ENCODE assay signal across 19 cellular contexts in the genomic region with DNA sequence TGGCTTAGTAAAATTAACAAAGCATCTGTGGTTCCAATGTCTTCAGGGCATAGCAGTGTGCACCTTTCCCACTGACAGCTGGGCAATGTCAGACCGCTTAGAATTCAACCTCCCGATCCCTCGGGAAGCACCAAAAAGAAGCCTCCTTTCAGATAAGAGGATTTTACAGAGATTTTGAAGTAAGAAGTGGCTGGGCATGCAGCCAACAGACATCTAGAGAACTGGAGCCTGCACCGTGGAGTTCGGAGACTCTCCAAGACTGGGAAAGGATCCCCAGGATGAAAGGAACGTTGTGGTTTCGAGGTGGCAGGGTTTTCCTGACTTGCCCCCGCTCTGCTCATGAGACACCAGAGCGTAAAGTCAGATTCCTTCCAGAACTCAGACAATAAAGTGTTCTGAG. TPM values are rescaled to one million over a fixed set of nuclear protein-coding genes. Genes with fewer than 3 reads are reported as not detected.
DNase-seq lines count a peak whose midpoint lies in the region; ATAC-seq, FAIRE-seq and TF ChIP-seq lines count a peak whose summit lies in the region.
"Had no signal": no experiment of that assay in that cellular context is flagged by ENCODE, and none has a peak within 500 bp of the region (broad histone marks: within the 10 kb centered on the region; RNA-seq: fewer than 3 reads in every experiment).

No MANE protein-coding gene starts in this region.

- WGBS in heart right ventricle, 2 donors, result 60 to 80% methylated on average over 9 of the region's 9 CpGs

- H3K27ac ChIP-seq in heart right ventricle (no peak overlapping the region), SJCRH30 (no peak overlapping the region)
- H3K27ac ChIP-seq: adrenal gland, left ventricle myocardium inferior had no signal

- H3K36me3 Mint-ChIP-seq in HFFc6 (ENCODE audit: low read depth), result peaks cover 8% of the 10 kb centered on the region; the same call in 1 of the 2 replicates
- H3K36me3 Mint-ChIP-seq: stimulated activated memory B cell treated with anti-CD40 and anti-IgM and Interleukin-4, amounts not matched to agents 10 μg/mL and 1 μg/mL and 100 μg/mL, for 72 hours had no signal

- peak; percentile 47 for DNase-seq in left ventricle myocardium superior
- no peak for DNase-seq in heart right ventricle
- DNase-seq in SJCRH30, result peak; percentile 73 to 91
- peak; percentile 90 for DNase-seq in fibroblast of villous mesenchyme (ENCODE audit: low read depth)
- DNase-seq in urothelium cell line (ENCODE audit: low spot score), result no peak
- DNase-seq in HFFc6, result no peak
- DNase-seq in Kasumi-1 (lab: John Stamatoyannopoulos, UW), result no peak
- DNase-seq in H7, result no peak
- DNase-seq: ACHN; activated CD4-positive, alpha-beta T cell treated with anti-CD3 and anti-CD28 coated beads for 48 hours; activated T-cell treated with anti-CD3 and anti-CD28 coated beads, Interleukin-2, amount 50 U/mL, for 48 hours; IMR-90; left ventricle myocardium inferior; NCI-H1092 had no signal

- TF ChIP-seq CTCF in heart right ventricle (IDR thresholded peaks at IDR 0.05) (no peak), fibroblast of villous mesenchyme (IDR thresholded peaks at IDR 0.05; ENCODE audit: insufficient read depth, low read depth, low read length) (no peak), HFFc6 (IDR thresholded peaks at IDR 0.05) (no peak)

- H3K27me3 Mint-ChIP-seq in HFFc6 (ENCODE audit: insufficient read depth), result peaks cover 4% of the 10 kb centered on the region

- no peak for FAIRE-seq in urothelium cell line (lab: Jason Lieb, UNC)

- H3K4me1 ChIP-seq in heart right ventricle, result peaks cover 4 to 58% (median 11%) of the 10 kb centered on the region in 9 donors
- peaks cover 32% of the 10 kb centered on the region for H3K4me1 ChIP-seq in SJCRH30
- H3K4me1 ChIP-seq: adrenal gland had no signal

- H3K4me1 Mint-ChIP-seq in HFFc6 (ENCODE audit: low read depth), result peaks cover 20% of the 10 kb centered on the region

- H3K27me3 ChIP-seq in heart right ventricle (peaks cover 0 to 11% (median 0%) of the 10 kb centered on the region in 7 donors), SJCRH30 (no peaks in the 10 kb centered on the region), H7 (ENCODE audit: control insufficient read depth, insufficient read depth, low read length) (no peaks in the 10 kb centered on the region; the same call in 1 of the 2 replicates)
- H3K27me3 ChIP-seq: adrenal gland had no signal

- H3K4me3 ChIP-seq in heart right ventricle, result no peak overlapping the region
- no peak overlapping the region for H3K4me3 ChIP-seq in SJCRH30
- no peak overlapping the region for H3K4me3 ChIP-seq in fibroblast of villous mesenchyme (ENCODE audit: low read depth, low read length)
- no peak overlapping the region for H3K4me3 ChIP-seq in H7 (ENCODE audit: insufficient read depth, low read depth, low read length)
- H3K4me3 ChIP-seq: adrenal gland, GM23338, left ventricle myocardium inferior had no signal

- H3K9me3 Mint-ChIP-seq in HFFc6, result peaks cover 10% of the 10 kb centered on the region

- H3K36me3 ChIP-seq in heart right ventricle, result peaks cover 0 to 2% (median 0%) of the 10 kb centered on the region in 9 donors
- H3K36me3 ChIP-seq in SJCRH30, result no peaks in the 10 kb centered on the region
- H3K36me3 ChIP-seq in H7 (replicated peaks; ENCODE audit: control insufficient read depth, insufficient read depth, low read length), result no peaks in the 10 kb centered on the region
- H3K36me3 ChIP-seq: adrenal gland, left ventricle myocardium inferior had no signal

- ATAC-seq in left ventricle myocardium superior (no peak), heart right ventricle (no peak)
- ATAC-seq: GM23338; sciatic nerve; stimulated activated memory B cell treated with anti-CD40 and anti-IgM and Interleukin-4, amounts not matched to agents 10 μg/mL and 1 μg/mL and 100 μg/mL, for 72 hours had no signal

- peaks cover 0 to 3% (median 0%) of the 10 kb centered on the region in 11 donors for H3K9me3 ChIP-seq in heart right ventricle
- peaks cover 10% of the 10 kb centered on the region; the same call in 1 of the 2 replicates for H3K9me3 ChIP-seq in SJCRH30 (replicated peaks)
- H3K9me3 ChIP-seq: adrenal gland, left ventricle myocardium inferior had no signal

- intact Hi-C loops in left ventricle myocardium superior (cut with micrococcal nuclease) (no loop called here), heart right ventricle (cut with DNase I) (no loop called here)

- H3K4me3 Mint-ChIP-seq in HFFc6, result no peak overlapping the region
- H3K4me3 Mint-ChIP-seq: GM23338; stimulated activated memory B cell treated with anti-CD40 and anti-IgM and Interleukin-4, amounts not matched to agents 10 μg/mL and 1 μg/mL and 100 μg/mL, for 72 hours; T-helper 2 cell treated with Interferon-gamma antibody and Interleukin-4, amounts not matched to agents 5 μg/mL and 100 μg/mL, for 36 hours had no signal

- no peak overlapping the region for H3K27ac Mint-ChIP-seq in HFFc6
- H3K27ac Mint-ChIP-seq: GM23338; stimulated activated memory B cell treated with anti-CD40 and anti-IgM and Interleukin-4, amounts not matched to agents 10 μg/mL and 1 μg/mL and 100 μg/mL, for 72 hours; T-helper 2 cell treated with Interferon-gamma antibody and Interleukin-4, amounts not matched to agents 5 μg/mL and 100 μg/mL, for 36 hours had no signal

RNA-seq across cellular contexts. Expression of a gene that starts 5.3 kb away (rescaled TPM):
- 12.6 TPM for total RNA-seq in left ventricle myocardium superior
- 10 to 100 TPM in 7 of 10 donors, 1 to 10 TPM in 3; 7.7 to 16.9 (median 10.9) TPM for total RNA-seq in heart right ventricle
- polyA plus RNA-seq in heart right ventricle, result 10 to 100 TPM in 1 of 2 donors, 1 to 10 TPM in 1; 6.1 to 10.9 TPM
- 8.3 and 10.9 TPM in 2 replicates for total RNA-seq in SJCRH30 (2014; rRNA removed; shearing (Covaris generic))
- 0.97 and 3.9 TPM in 2 replicates for total RNA-seq in fibroblast of villous mesenchyme
- total RNA-seq in HFFc6 (2021; fragmentation: NEBNext Ultra II Directional; extraction: Animal tissue kit (Norgen Biotek cat#: 25700)), result 1 to 10 TPM; 1.2 to 7.0 (median 2.3) TPM
- total RNA-seq in H7 (2014; rRNA removed; shearing (Covaris generic)), result 16.8 and 26.8 TPM in 2 replicates

Comparison
In these comparisons a context has a peak if more than half of its experiments do, and no peak if none do; other contexts are left out.
1. DNase-seq: peak in left ventricle myocardium superior (single experiment), SJCRH30 (2 of 2) and fibroblast of villous mesenchyme (single experiment); none in heart right ventricle (0 of 2), urothelium cell line (single experiment), HFFc6 (single experiment), Kasumi-1 (0 of 2) and H7 (single experiment).